ENCODE assay signal across 8 cellular contexts in genomic region chr9:27367175-27367798, GRCh38.
A peak's percentile ranks its signal among the peaks of the same experiment; 100 is the strongest.
DNase-seq lines count a peak whose midpoint lies in the region; ATAC-seq, FAIRE-seq and TF ChIP-seq lines count a peak whose summit lies in the region.

No MANE protein-coding gene starts in this region.

- no peak overlapping the region for H3K27ac Mint-ChIP-seq in activated CD8-positive, alpha-beta memory T cell treated with anti-CD3 and anti-CD28 coated beads, Interleukin-2, amount 10 ng/mL, durations not matched to agents 7 days and 5 days

- no peaks in the 10 kb centered on the region for H4K20me1 ChIP-seq in keratinocyte (ENCODE audit: control insufficient read depth, extremely low read depth, insufficient read depth, low read length)

- H3K4me3 ChIP-seq in keratinocyte (ENCODE audit: control insufficient read depth in 2 of 3, extremely low read depth in 1 of 3, insufficient read depth in 2 of 3, low read depth in 1 of 3, low read length in 3 of 3) (no peak overlapping the region), pancreas (no peak overlapping the region)

- 63 to 66% methylated on average over 6 of the region's 6 CpGs for WGBS in pancreas, 2 donors

- H3K9me3 ChIP-seq in keratinocyte (ENCODE audit: control insufficient read depth, low read depth, low read length) (no peaks in the 10 kb centered on the region), pancreas (no peaks in the 10 kb centered on the region)

- TF ChIP-seq CTCF in keratinocyte (optimal IDR thresholded peaks at IDR 0.05 in 1 of 3, IDR thresholded peaks at IDR 0.05 in 1 of 3, conservative IDR thresholded peaks at IDR 0.05 in 1 of 3; ENCODE audit: extremely low read depth in 1 of 3, insufficient read depth in 2 of 3, low read length in 3 of 3): no peak
- no peak for TF ChIP-seq CTCF in pancreas (IDR thresholded peaks at IDR 0.05)

- DNase-seq in keratinocyte (ENCODE audit: low read depth, low spot score) (no peak), DMS79 (lab: John Stamatoyannopoulos, UW) (no peak), pancreas (no peak)
- DNase-seq in stimulated activated naive CD4-positive, alpha-beta T cell (lab: John Stamatoyannopoulos, UW): no peak
- no peak for DNase-seq in activated CD8-positive, alpha-beta memory T cell treated with anti-CD3 and anti-CD28 coated beads, Interleukin-2, amount 10 ng/mL, durations not matched to agents 7 days and 5 days

- H3K4me1 Mint-ChIP-seq in activated CD8-positive, alpha-beta memory T cell treated with anti-CD3 and anti-CD28 coated beads, Interleukin-2, amount 10 ng/mL, durations not matched to agents 7 days and 5 days: peaks cover 28% of the 10 kb centered on the region

- dilution Hi-C loops in keratinocyte (cut with MboI; ENCODE audit: extremely low pct_ligation_motif_present, low sequenced_read_pairs): no loop called here

- H3K4me2 ChIP-seq in keratinocyte (ENCODE audit: control insufficient read depth, extremely low read depth, insufficient read depth, low read depth, low read length): peak overlapping the region; percentile 22

- no peak overlapping the region for H3K9ac ChIP-seq in keratinocyte (ENCODE audit: control insufficient read depth, extremely low read depth, insufficient read depth, low read length)

- H3K27me3 Mint-ChIP-seq in activated CD8-positive, alpha-beta memory T cell treated with anti-CD3 and anti-CD28 coated beads, Interleukin-2, amount 10 ng/mL, durations not matched to agents 7 days and 5 days: peaks cover 22% of the 10 kb centered on the region

- H3K9me1 ChIP-seq in keratinocyte (ENCODE audit: control insufficient read depth, extremely low read depth, insufficient read depth, low read length): no peaks in the 10 kb centered on the region

- peaks cover 64% of the 10 kb centered on the region for H3K4me1 ChIP-seq in keratinocyte (ENCODE audit: control insufficient read depth, extremely low read depth, insufficient read depth, low read length)
- H3K4me1 ChIP-seq in pancreas: peaks cover 13 to 36% (median 13%) of the 10 kb centered on the region in 3 donors

- peaks cover 0 to 3% of the 10 kb centered on the region in 2 experiments for H3K36me3 ChIP-seq in keratinocyte (ENCODE audit: control insufficient read depth in 2 of 2, extremely low read depth in 1 of 2, insufficient read depth in 2 of 2, low read length in 2 of 2)
- no peaks in the 10 kb centered on the region for H3K36me3 ChIP-seq in pancreas

- peak; percentile 77 for ATAC-seq in GM18517 (IDR thresholded peaks at IDR 0.05; ENCODE audit: unreplicated experiment)
- ATAC-seq in GM21526 (IDR thresholded peaks at IDR 0.05; ENCODE audit: low FRiP score, unreplicated experiment): peak; percentile 79
- peak; percentile 54 for ATAC-seq in HG03457 (IDR thresholded peaks at IDR 0.05; ENCODE audit: unreplicated experiment)
- no peak for ATAC-seq in activated CD8-positive, alpha-beta memory T cell treated with anti-CD3 and anti-CD28 coated beads, Interleukin-2, amount 10 ng/mL, durations not matched to agents 7 days and 5 days
- ATAC-seq in pancreas: no peak

- CTCF ChIA-PET in activated CD8-positive, alpha-beta memory T cell treated with anti-CD3 and anti-CD28 coated beads, Interleukin-2, amount 10 ng/mL, durations not matched to agents 7 days and 5 days (lab: Charles Lee): interaction anchor here (1.3 to 2.0 kb wide), 3 partner anchors 11 to 162 kb away, joined by 4 to 9 read pairs (median 4); partner anchors contain the start of gene MOB3B

- no peak overlapping the region for H3K4me3 Mint-ChIP-seq in activated CD8-positive, alpha-beta memory T cell treated with anti-CD3 and anti-CD28 coated beads, Interleukin-2, amount 10 ng/mL, durations not matched to agents 7 days and 5 days

- H3K79me2 ChIP-seq in keratinocyte (ENCODE audit: control insufficient read depth, insufficient read depth, low read length): peaks cover 33% of the 10 kb centered on the region

- no peaks in the 10 kb centered on the region for H3K36me3 Mint-ChIP-seq in activated CD8-positive, alpha-beta memory T cell treated with anti-CD3 and anti-CD28 coated beads, Interleukin-2, amount 10 ng/mL, durations not matched to agents 7 days and 5 days

- no peaks in the 10 kb centered on the region for H3K27me3 ChIP-seq in keratinocyte (ENCODE audit: control insufficient read depth, extremely low read depth, insufficient read depth, low read length)
- H3K27me3 ChIP-seq in pancreas: no peaks in the 10 kb centered on the region

- FAIRE-seq in keratinocyte (lab: Jason Lieb, UNC) (peak; percentile 75), pancreas (lab: Jason Lieb, UNC) (no peak)

- no peak overlapping the region for H2AFZ ChIP-seq in keratinocyte (ENCODE audit: control insufficient read depth, low read length)

- intact Hi-C loops in pancreas (cut with DNase I): no loop called here

- H3K27ac ChIP-seq in keratinocyte (ENCODE audit: control insufficient read depth, insufficient read depth, low read length) (no peak overlapping the region), pancreas (no peak overlapping the region)

- H3K9me3 Mint-ChIP-seq in activated CD8-positive, alpha-beta memory T cell treated with anti-CD3 and anti-CD28 coated beads, Interleukin-2, amount 10 ng/mL, durations not matched to agents 7 days and 5 days (ENCODE audit: low read depth): no peaks in the 10 kb centered on the region

Comparison
In these comparisons a context has a peak if more than half of its experiments do, and no peak if none do; other contexts are left out.
1. ATAC-seq: peak in GM18517 (single experiment), GM21526 (single experiment) and HG03457 (single experiment); none in activated CD8-positive, alpha-beta memory T cell treated with anti-CD3 and anti-CD28 coated beads, Interleukin-2, amount 10 ng/mL, durations not matched to agents 7 days and 5 days (single experiment) and pancreas (0 of 4).